23 cellular contexts compared by ENCODE assay signal in the genomic region with DNA sequence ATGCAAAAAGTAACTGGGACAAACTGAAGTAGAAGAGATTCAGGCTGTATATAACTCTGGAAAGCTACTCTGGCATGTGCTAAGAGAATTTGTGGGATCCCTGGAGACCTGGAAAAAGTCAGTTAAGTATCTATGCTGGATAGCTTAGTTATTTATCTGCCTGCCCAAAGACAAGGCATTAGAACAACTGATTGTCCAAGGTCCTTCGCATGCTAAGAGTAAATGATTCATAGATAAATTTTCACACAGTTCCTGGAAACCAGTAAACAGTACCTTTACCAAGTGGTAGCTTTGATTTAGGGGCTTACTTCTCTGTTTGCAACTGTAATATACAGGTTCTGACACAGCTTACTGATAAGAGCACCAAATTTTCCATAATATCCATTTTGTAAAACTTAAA.
DNase-seq lines count a peak whose midpoint lies in the region; ATAC-seq, FAIRE-seq and TF ChIP-seq lines count a peak whose summit lies in the region.
"Had no signal": no experiment of that assay in that cellular context is flagged by ENCODE, and none has a peak within 500 bp of the region (broad histone marks: within the 10 kb centered on the region; RNA-seq: fewer than 3 reads in every experiment).

No MANE protein-coding gene starts in this region.

- H3K9me3 ChIP-seq in pancreas (no peaks in the 10 kb centered on the region), SJCRH30 (replicated peaks) (no peaks in the 10 kb centered on the region), vagina (no peaks in the 10 kb centered on the region)
- H3K9me3 ChIP-seq: heart left ventricle had no signal

- H3K27ac Mint-ChIP-seq in naive thymus-derived CD8-positive, alpha-beta T cell = peak overlapping the region in 2 of 10 donors; percentile 3 to 55
- H3K27ac Mint-ChIP-seq: activated naive CD8-positive, alpha-beta T cell; CD8-positive, alpha-beta memory T cell; natural killer cell had no signal

- no peaks in the 10 kb centered on the region for H3K4me1 ChIP-seq in pancreas
- H3K4me1 ChIP-seq in SJCRH30 = peaks cover 4% of the 10 kb centered on the region; the same call in 1 of the 2 replicates
- H3K4me1 ChIP-seq in vagina = peaks cover 8% of the 10 kb centered on the region

- H3K27me3 ChIP-seq in pancreas = no peaks in the 10 kb centered on the region
- H3K27me3 ChIP-seq in SJCRH30 = no peaks in the 10 kb centered on the region
- no peaks in the 10 kb centered on the region for H3K27me3 ChIP-seq in vagina
- H3K27me3 ChIP-seq: heart left ventricle had no signal

- TF ChIP-seq CTCF in pancreas (IDR thresholded peaks at IDR 0.05) = no peak
- TF ChIP-seq CTCF in vagina (IDR thresholded peaks at IDR 0.05) = no peak

- POLR2A ChIA-PET in naive thymus-derived CD8-positive, alpha-beta T cell (lab: Charles Lee) = interaction anchor here (0.8 kb wide), 1 partner anchor 12 kb away, joined by 3 read pairs; no protein-coding TSS in a partner anchor

- H3K4me3 ChIP-seq in pancreas (no peak overlapping the region), SJCRH30 (no peak overlapping the region), vagina (no peak overlapping the region)
- H3K4me3 ChIP-seq: heart left ventricle had no signal

- 19 to 23% methylated on average over 1 of the region's 1 CpG for WGBS in pancreas, 2 donors

- no peak for TF ChIP-seq POLR2A in vagina (IDR thresholded peaks at IDR 0.05)

- no peaks in the 10 kb centered on the region for H3K36me3 ChIP-seq in pancreas
- H3K36me3 ChIP-seq in SJCRH30 = no peaks in the 10 kb centered on the region
- H3K36me3 ChIP-seq in vagina = no peaks in the 10 kb centered on the region
- H3K36me3 ChIP-seq: heart left ventricle, WERI-Rb-1 had no signal

- no peaks in the 10 kb centered on the region for H3K9me3 Mint-ChIP-seq in naive thymus-derived CD8-positive, alpha-beta T cell
- H3K9me3 Mint-ChIP-seq: CD8-positive, alpha-beta memory T cell; natural killer cell had no signal

- peaks cover 13 to 37% (median 25%) of the 10 kb centered on the region in 4 donors for H3K4me1 Mint-ChIP-seq in naive thymus-derived CD8-positive, alpha-beta T cell

- DNase-seq in fibroblast of peridontal ligament (ENCODE audit: extremely low read depth) (peak; percentile 15), pancreas (no peak), SJCRH30 (no peak), vagina (ENCODE audit: extremely low spot score in 2 of 2) (no peak)
- no peak for DNase-seq in naive thymus-derived CD8-positive, alpha-beta T cell
- DNase-seq: aorta; CD8-positive, alpha-beta memory T cell; central memory CD4-positive, alpha-beta T cell; DMS53; GDM1; heart left ventricle; left cardiac atrium; natural killer cell; NCI-H1105; NCI-H2029; NCI-H69; stimulated activated naive CD8-positive, alpha-beta T cell treated with anti-CD3 and anti-CD28 coated beads, Interleukin-15, Interleukin-2, amounts not matched to agents 100 U/mL and 50 U/mL, for 24 hours; T-helper 9 cell; WERI-Rb-1 had no signal

- H3K36me3 Mint-ChIP-seq in naive thymus-derived CD8-positive, alpha-beta T cell = peaks cover 0 to 24% (median 16%) of the 10 kb centered on the region in 3 donors
- H3K36me3 Mint-ChIP-seq: natural killer cell had no signal

- H3K27ac ChIP-seq in pancreas = no peak overlapping the region
- no peak overlapping the region for H3K27ac ChIP-seq in SJCRH30
- no peak overlapping the region for H3K27ac ChIP-seq in vagina
- H3K27ac ChIP-seq: heart left ventricle, HL-60, WERI-Rb-1 had no signal

- no peaks in the 10 kb centered on the region for H3K27me3 Mint-ChIP-seq in naive thymus-derived CD8-positive, alpha-beta T cell
- H3K27me3 Mint-ChIP-seq: activated naive CD8-positive, alpha-beta T cell had no signal

- ATAC-seq in GM18909 (IDR thresholded peaks at IDR 0.05; ENCODE audit: poor library complexity, unreplicated experiment) (peak; percentile 46), HG03354 (IDR thresholded peaks at IDR 0.05; ENCODE audit: poor library complexity, severe bottlenecking, unreplicated experiment) (peak; percentile 59), pancreas (peak in 3 of 4 donors; percentile 49 to 69 (median 56))
- ATAC-seq in naive thymus-derived CD8-positive, alpha-beta T cell = no peak
- ATAC-seq: heart left ventricle; left cardiac atrium; natural killer cell; stimulated activated naive CD8-positive, alpha-beta T cell treated with anti-CD3 and anti-CD28 coated beads, Interleukin-15, Interleukin-2, amounts not matched to agents 100 U/mL and 50 U/mL, for 24 hours had no signal

- H3K4me3 Mint-ChIP-seq in naive thymus-derived CD8-positive, alpha-beta T cell = no peak overlapping the region
- H3K4me3 Mint-ChIP-seq: activated naive CD8-positive, alpha-beta T cell; CD8-positive, alpha-beta memory T cell; natural killer cell had no signal

- FAIRE-seq in pancreas (lab: Jason Lieb, UNC) = no peak

- intact Hi-C loops in pancreas (cut with DNase I) (no loop called here), vagina (cut with DNase I) (no loop called here)

Comparison
In these comparisons a context has a peak if more than half of its experiments do, and no peak if none do; other contexts are left out.
1. ATAC-seq: peak in GM18909 (single experiment), HG03354 (single experiment) and pancreas (3 of 4); none in naive thymus-derived CD8-positive, alpha-beta T cell (0 of 2).